ENCODE assay signal across 8 cellular contexts in the genomic region with DNA sequence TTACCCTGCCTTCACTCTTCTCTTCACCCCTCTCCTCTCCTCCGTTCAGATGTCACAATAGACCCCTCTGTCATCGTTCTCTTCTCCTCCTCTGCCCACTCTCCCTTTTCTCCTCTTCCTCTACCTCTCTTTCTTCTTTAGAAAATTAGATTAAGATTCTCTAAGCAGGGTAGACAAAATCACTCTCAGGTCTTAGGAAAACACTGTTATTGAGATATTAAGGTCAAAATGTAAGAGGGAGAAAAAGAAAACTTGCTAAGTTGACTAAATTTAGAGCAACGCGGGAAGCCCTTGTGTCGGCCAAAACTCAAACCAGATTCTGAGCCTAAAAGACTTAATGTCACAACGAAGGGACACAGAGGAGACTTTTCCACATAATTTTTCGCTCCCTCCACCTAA. TPM values are rescaled to one million over a fixed set of nuclear protein-coding genes. Genes with fewer than 3 reads are reported as not detected.
DNase-seq lines count a peak whose midpoint lies in the region; ATAC-seq and TF ChIP-seq lines count a peak whose summit lies in the region.

No MANE protein-coding gene starts in this region.

- no peak overlapping the region for H2BK120ac ChIP-seq in mesendoderm (ENCODE audit: low read depth, low read length)

- peak overlapping the region in 3 of 12 donors; percentile 4 to 37 (median 12) for H3K27ac ChIP-seq in heart left ventricle
- no peak overlapping the region for H3K27ac ChIP-seq in breast epithelium
- H3K27ac ChIP-seq in mesendoderm (ENCODE audit: low read depth, low read length): no peak overlapping the region
- peak overlapping the region in 1 of 2 donors; percentile 50 for H3K27ac ChIP-seq in aorta (ENCODE audit: low read depth in 1 of 2, low read length in 2 of 2)

- 4 to 8% (median 8%) methylated on average over 7 of the region's 7 CpGs for WGBS in heart left ventricle, 4 donors
- WGBS in mesendoderm (ENCODE audit: extremely low coverage, insufficient coverage, low lambda C conversion rate): no CpG with 5 or more reads among the region's 7 CpGs
- WGBS in aorta, 2 donors: 11% methylated on average over 7 of the region's 7 CpGs

- no peak overlapping the region for H4K5ac ChIP-seq in mesendoderm (ENCODE audit: low read length)

- peak overlapping the region; percentile 75 for H3K9ac ChIP-seq in mesendoderm (ENCODE audit: low read length)

- no peak for TF ChIP-seq POLR2A in heart left ventricle (IDR thresholded peaks at IDR 0.05)
- TF ChIP-seq POLR2A in breast epithelium (IDR thresholded peaks at IDR 0.05): no peak

- ATAC-seq in heart left ventricle: no peak
- no peak for ATAC-seq in Right ventricle myocardium superior (ENCODE audit: poor library complexity)
- no peak for ATAC-seq in aorta (ENCODE audit: low FRiP score)
- ATAC-seq in GM18861 (IDR thresholded peaks at IDR 0.05; ENCODE audit: unreplicated experiment): no peak

- H3K4ac ChIP-seq in mesendoderm (ENCODE audit: low read depth, low read length): no peak overlapping the region

- H3K18ac ChIP-seq in mesendoderm (ENCODE audit: low read length): no peak overlapping the region

- H3K4me3 ChIP-seq in heart left ventricle: peak overlapping the region; percentile 14 to 70 (median 54)
- H3K4me3 ChIP-seq in breast epithelium: peak overlapping the region; percentile 34 to 60 (median 36)
- H3K4me3 ChIP-seq in mesendoderm (ENCODE audit: low read length): peak overlapping the region; percentile 77
- H3K4me3 ChIP-seq in aorta (ENCODE audit: low read length in 2 of 2): peak overlapping the region; percentile 41 to 54

- H3K27me3 ChIP-seq in heart left ventricle (peaks cover 0 to 59% (median 5%) of the 10 kb centered on the region in 9 donors), breast epithelium (peaks cover 0 to 40% of the 10 kb centered on the region in 2 donors), mesendoderm (ENCODE audit: insufficient read depth, low read length, poor library complexity) (no peaks in the 10 kb centered on the region), aorta (ENCODE audit: control insufficient read depth in 1 of 2, insufficient read depth in 2 of 2, low read length in 1 of 2) (no peaks in the 10 kb centered on the region)

- DNase-seq in heart left ventricle: no peak
- no peak for DNase-seq in Right ventricle myocardium superior
- no peak for DNase-seq in breast epithelium (ENCODE audit: low spot score in 2 of 2)
- no peak for DNase-seq in mesendoderm
- no peak for DNase-seq in aorta
- DNase-seq in DMS153 (lab: John Stamatoyannopoulos, UW): no peak
- no peak for DNase-seq in COLO829 (ENCODE audit: low spot score)

- intact Hi-C loops in heart left ventricle (cut with DNase I): no loop called here
- intact Hi-C loops in Right ventricle myocardium superior (cut with DNase I): no loop called here
- intact Hi-C loops in breast epithelium (cut with DNase I; ENCODE audit: low total_unique reads): no loop called here
- intact Hi-C loops in aorta (cut with DNase I): no loop called here

- H3K9me3 ChIP-seq in heart left ventricle: no peaks in the 10 kb centered on the region
- no peaks in the 10 kb centered on the region for H3K9me3 ChIP-seq in breast epithelium
- H3K9me3 ChIP-seq in aorta (ENCODE audit: control insufficient read depth, low read length): no peaks in the 10 kb centered on the region

- no peaks in the 10 kb centered on the region for H3K79me1 ChIP-seq in mesendoderm (ENCODE audit: low read length)

- H3K4me1 ChIP-seq in heart left ventricle (peaks cover 0 to 7% (median 0%) of the 10 kb centered on the region in 12 donors), breast epithelium (no peaks in the 10 kb centered on the region), mesendoderm (ENCODE audit: control insufficient read depth, low read depth, low read length) (no peaks in the 10 kb centered on the region), aorta (ENCODE audit: control insufficient read depth in 1 of 2, insufficient read depth in 2 of 2, low read length in 2 of 2) (no peaks in the 10 kb centered on the region)

- TF ChIP-seq CTCF in heart left ventricle (IDR thresholded peaks at IDR 0.05): no peak
- no peak for TF ChIP-seq CTCF in breast epithelium (IDR thresholded peaks at IDR 0.05)

- no peak overlapping the region for H2BK15ac ChIP-seq in mesendoderm (replicated peaks; ENCODE audit: low read depth)

- no peak overlapping the region for H3K23ac ChIP-seq in mesendoderm (ENCODE audit: low read length)

- H3K36me3 ChIP-seq in heart left ventricle (no peaks in the 10 kb centered on the region), breast epithelium (no peaks in the 10 kb centered on the region), mesendoderm (ENCODE audit: control insufficient read depth, insufficient read depth, low read length) (no peaks in the 10 kb centered on the region), aorta (ENCODE audit: control insufficient read depth in 1 of 2, insufficient read depth in 2 of 2, low read length in 1 of 2) (no peaks in the 10 kb centered on the region)

- no peak overlapping the region for H4K8ac ChIP-seq in mesendoderm (ENCODE audit: low read depth, low read length)

- H2BK5ac ChIP-seq in mesendoderm (ENCODE audit: low read length): no peak overlapping the region

- H3K56ac ChIP-seq in mesendoderm (ENCODE audit: low read length): peak overlapping the region; percentile 82

- H3K79me2 ChIP-seq in mesendoderm (ENCODE audit: control insufficient read depth, insufficient read depth, low read length): no peaks in the 10 kb centered on the region

- peak overlapping the region; percentile 29 for H3K4me2 ChIP-seq in mesendoderm (ENCODE audit: low read length)

- H2AK5ac ChIP-seq in mesendoderm (ENCODE audit: low read length): no peak overlapping the region

RNA-seq across cellular contexts. Expression of gene ZNF184, which starts 22.1 kb away (rescaled TPM):
- 1 to 10 TPM; 3.2 to 6.5 (median 4.0) TPM for total RNA-seq in heart left ventricle
- polyA plus RNA-seq in heart left ventricle: 1 to 10 TPM in 1 of 2 donors, under 1 TPM in 1; 0.99 to 2.2 TPM
- 3.7 TPM for total RNA-seq in Right ventricle myocardium superior
- 10 to 100 TPM in 1 of 3 donors, 1 to 10 TPM in 2; 3.8 to 13.3 (median 9.2) TPM for total RNA-seq in breast epithelium
- 10.0 TPM for polyA plus RNA-seq in mesendoderm (2013, experiment 1 of 2)
- 10.3 TPM for polyA plus RNA-seq in mesendoderm (2013, experiment 2 of 2)
- total RNA-seq in aorta: 1 to 10 TPM; 5.3 to 8.0 TPM
- 1 to 10 TPM; 2.3 to 2.5 TPM for polyA plus RNA-seq in aorta
